10 cellular contexts compared by ENCODE assay signal in genomic region chr3:15631426-15632211, GRCh38. TPM values are rescaled to one million over a fixed set of nuclear protein-coding genes. Genes with fewer than 3 reads are reported as not detected.
DNase-seq lines count a peak whose midpoint lies in the region; ATAC-seq and TF ChIP-seq lines count a peak whose summit lies in the region.
"Had no signal": no experiment of that assay in that cellular context is flagged by ENCODE, and none has a peak within 500 bp of the region (broad histone marks: within the 10 kb centered on the region; RNA-seq: fewer than 3 reads in every experiment).

No MANE protein-coding gene starts in this region.

- no peaks in the 10 kb centered on the region for H3K9me3 Mint-ChIP-seq in stimulated activated naive CD8-positive, alpha-beta T cell treated with anti-CD3 and anti-CD28 coated beads, Interleukin-15, Interleukin-2, amounts not matched to agents 100 ng/mL and 50 ng/mL, for 24 hours
- H3K9me3 Mint-ChIP-seq in stimulated activated naive CD8-positive, alpha-beta T cell treated with anti-CD3 and anti-CD28 coated beads, Interleukin-15, amount 100 ng/mL, for 72 hours, result no peaks in the 10 kb centered on the region

- H2AFZ ChIP-seq in neural cell (ENCODE audit: low read depth, low read length), result no peak overlapping the region

- no peaks in the 10 kb centered on the region for H4K20me1 ChIP-seq in neural cell (ENCODE audit: insufficient read depth)

- no peak for DNase-seq in stimulated activated naive CD8-positive, alpha-beta T cell treated with anti-CD3 and anti-CD28 coated beads, Interleukin-15, amount 100 ng/mL, for 72 hours
- DNase-seq in cerebellar cortex (ENCODE audit: low spot score) (peak; percentile 57), glomerular visceral epithelial cell (ENCODE audit: extremely low spot score) (no peak), lower leg skin (ENCODE audit: low spot score in 2 of 2) (no peak), GM19240 (ENCODE audit: insufficient read length, low spot score) (no peak)
- DNase-seq in activated CD8-positive, alpha-beta memory T cell treated with anti-CD3 and anti-CD28 coated beads for 24 hours, result no peak
- DNase-seq: NCI-H2171, T-helper 9 cell had no signal

- H3K4me3 ChIP-seq in neural cell (ENCODE audit: low read length) (peak overlapping the region; percentile 42), lower leg skin (ENCODE audit: low read depth, poor library complexity, severe bottlenecking) (no peak overlapping the region)

- H3K4me2 ChIP-seq in neural cell (ENCODE audit: low read length), result peak overlapping the region; percentile 45

- no peaks in the 10 kb centered on the region for H3K9me3 ChIP-seq in neural cell (ENCODE audit: low read length)

- H3K79me2 ChIP-seq in neural cell (replicated peaks; ENCODE audit: insufficient read depth, low read length), result no peaks in the 10 kb centered on the region

- no peaks in the 10 kb centered on the region for H3K27me3 ChIP-seq in neural cell (ENCODE audit: insufficient read depth, low read depth, low read length)

- no peak for TF ChIP-seq EP300 in neural cell (conservative IDR thresholded peaks at IDR 0.05; ENCODE audit: poor library complexity, severe bottlenecking)

- ATAC-seq in stimulated activated naive CD8-positive, alpha-beta T cell treated with anti-CD3 and anti-CD28 coated beads, Interleukin-15, amount 100 ng/mL, for 72 hours, result no peak

- no peaks in the 10 kb centered on the region for H3K36me3 ChIP-seq in neural cell (ENCODE audit: insufficient read depth, low read length)

- H3K27me3 Mint-ChIP-seq in stimulated activated naive CD8-positive, alpha-beta T cell treated with anti-CD3 and anti-CD28 coated beads, Interleukin-15, Interleukin-2, amounts not matched to agents 100 ng/mL and 50 ng/mL, for 24 hours, result no peaks in the 10 kb centered on the region
- H3K27me3 Mint-ChIP-seq in stimulated activated naive CD8-positive, alpha-beta T cell treated with anti-CD3 and anti-CD28 coated beads, Interleukin-15, amount 100 ng/mL, for 72 hours, result no peaks in the 10 kb centered on the region

- H3F3A ChIP-seq in neural cell (ENCODE audit: insufficient read depth, low read length, poor library complexity, severe bottlenecking), result no peaks in the 10 kb centered on the region

- TF ChIP-seq POLR2A in lower leg skin (IDR thresholded peaks at IDR 0.05), result no peak

- peaks cover 68% of the 10 kb centered on the region for H3K4me1 Mint-ChIP-seq in stimulated activated naive CD8-positive, alpha-beta T cell treated with anti-CD3 and anti-CD28 coated beads, Interleukin-15, Interleukin-2, amounts not matched to agents 100 ng/mL and 50 ng/mL, for 24 hours (ENCODE audit: low read depth)
- peaks cover 71% of the 10 kb centered on the region for H3K4me1 Mint-ChIP-seq in stimulated activated naive CD8-positive, alpha-beta T cell treated with anti-CD3 and anti-CD28 coated beads, Interleukin-15, amount 100 ng/mL, for 72 hours

- no peaks in the 10 kb centered on the region for H3K9me2 ChIP-seq in neural cell (ENCODE audit: insufficient read depth, low read length)

- H3K4me3 Mint-ChIP-seq in stimulated activated naive CD8-positive, alpha-beta T cell treated with anti-CD3 and anti-CD28 coated beads, Interleukin-15, Interleukin-2, amounts not matched to agents 100 ng/mL and 50 ng/mL, for 24 hours, result no peak overlapping the region
- H3K4me3 Mint-ChIP-seq in stimulated activated naive CD8-positive, alpha-beta T cell treated with anti-CD3 and anti-CD28 coated beads, Interleukin-15, amount 100 ng/mL, for 72 hours, result no peak overlapping the region

- peak overlapping the region; percentile 30 for H3K9ac ChIP-seq in neural cell (ENCODE audit: low read length)

- TF ChIP-seq RAD21 in neural cell (conservative IDR thresholded peaks at IDR 0.05), result no peak

- intact Hi-C loops in lower leg skin (cut with DNase I; ENCODE audit: low total_unique reads), result loop anchor here (5.0 kb wide), 1 partner anchor 176 kb away; no protein-coding TSS in a partner anchor

- H3K36me3 Mint-ChIP-seq in stimulated activated naive CD8-positive, alpha-beta T cell treated with anti-CD3 and anti-CD28 coated beads, Interleukin-15, Interleukin-2, amounts not matched to agents 100 ng/mL and 50 ng/mL, for 24 hours (ENCODE audit: low read depth), result no peaks in the 10 kb centered on the region

- TF ChIP-seq CTCF in neural cell (IDR thresholded peaks at IDR 0.05; ENCODE audit: poor library complexity, severe bottlenecking), result no peak
- no peak for TF ChIP-seq CTCF in lower leg skin (IDR thresholded peaks at IDR 0.05)

- peak overlapping the region; percentile 71 for H3K27ac ChIP-seq in neural cell (ENCODE audit: low read length)

- WGBS in lower leg skin, 2 donors, result 82 to 88% methylated on average over 12 of the region's 12 CpGs

- peak overlapping the region; percentile 50 for H3K27ac Mint-ChIP-seq in stimulated activated naive CD8-positive, alpha-beta T cell treated with anti-CD3 and anti-CD28 coated beads, Interleukin-15, Interleukin-2, amounts not matched to agents 100 ng/mL and 50 ng/mL, for 24 hours
- no peak overlapping the region for H3K27ac Mint-ChIP-seq in stimulated activated naive CD8-positive, alpha-beta T cell treated with anti-CD3 and anti-CD28 coated beads, Interleukin-15, amount 100 ng/mL, for 72 hours

TF ChIP-seq in neural cell, 6 proteins besides CTCF, POLR2A, EP300 and RAD21:
- TF ChIP-seq SMC3 (conservative IDR thresholded peaks at IDR 0.05; ENCODE audit: poor library complexity), result no peak
- TF ChIP-seq REST (IDR thresholded peaks at IDR 0.05; ENCODE audit: borderline replicate concordance), result peak; percentile 71

RNA-seq across cellular contexts. Expression of gene BTD, which starts 30.1 kb away (rescaled TPM):
- polyA plus RNA-seq in neural cell, result 4.6 TPM in 2 replicates
- polyA minus RNA-seq in neural cell, result 12.2 and 14.6 TPM in 2 replicates
- 10 to 100 TPM; 18.1 to 24.6 (median 21.4) TPM for total RNA-seq in lower leg skin

RNA-seq across cellular contexts. Expression of gene HACL1, which starts 30.2 kb away (rescaled TPM):
- 22.5 and 26.0 TPM in 2 replicates for polyA plus RNA-seq in neural cell
- polyA minus RNA-seq in neural cell, result 38.1 and 38.5 TPM in 2 replicates
- 10 to 100 TPM; 13.6 to 20.4 (median 18.2) TPM for total RNA-seq in lower leg skin
